Comparison of ENCODE assay signal across 31 cellular contexts in the genomic region with DNA sequence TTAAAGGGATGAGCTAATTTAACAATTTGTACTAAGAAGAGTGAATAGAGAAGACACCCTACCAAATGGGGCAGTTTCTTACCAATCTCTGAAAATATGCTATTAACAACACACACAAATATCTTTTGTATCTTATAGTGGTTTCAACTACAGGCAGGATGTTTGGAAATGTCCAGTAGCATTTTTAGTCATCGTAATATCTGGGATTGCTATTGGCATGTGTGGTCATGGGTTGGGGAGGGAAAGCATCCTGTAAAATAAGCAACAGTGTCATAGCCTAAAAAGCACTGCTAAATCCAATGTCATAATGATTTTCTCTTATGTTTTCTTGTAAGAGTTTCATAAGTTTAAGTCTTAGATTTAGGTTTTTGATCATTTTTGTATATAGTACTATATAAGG.
"Had no signal": no experiment of that assay in that cellular context is flagged by ENCODE, and none has a peak within 500 bp of the region (broad histone marks: within the 10 kb centered on the region; RNA-seq: fewer than 3 reads in every experiment).

No MANE protein-coding gene starts in this region.

- H3K27ac ChIP-seq: left lung, lower lobe of right lung, neural progenitor cell, neutrophil, ovary, right atrium auricular region, right lobe of liver, skin epidermis, suprapubic skin, thoracic aorta, tibial artery, upper lobe of right lung had no signal

- H3K9ac ChIP-seq: neural progenitor cell had no signal

- DNase-seq: hippocampal formation; immature natural killer cell; kidney; left colon; left lung; lower lobe of right lung; mammary epithelial cell; mesendoderm; naive B cell; natural killer cell; nephron progenitor cell; occipital lobe; ovary; right lobe of liver; stimulated activated CD4-positive, alpha-beta T cell treated with anti-CD3 and anti-CD28 coated beads, Interleukin-12 subunit alpha, Interleukin-12 subunit beta, amount 100 ng/mL, for 4 hours; stimulated activated CD4-positive, alpha-beta T cell treated with anti-CD3 and anti-CD28 coated beads, Interleukin-15, amount 100 ng/mL, for 24 hours; stimulated activated CD4-positive, alpha-beta T cell treated with anti-CD3 and anti-CD28 coated beads, Interleukin-2, amount 100 ng/mL, for 24 hours; stimulated activated CD4-positive, alpha-beta T cell treated with anti-CD3 and anti-CD28 coated beads, Interleukin-4, amount 100 ng/mL, for 1 hour; stimulated activated naive B cell treated with anti-CD40 and anti-IgM and Interleukin-4, amounts not matched to agents 10 μg/mL and 1 μg/mL and 100 μg/mL, for 72 hours; tibial artery; trophoblast cell; upper lobe of right lung had no signal

- H3K36me3 Mint-ChIP-seq: immature natural killer cell; naive B cell; natural killer cell; neural progenitor cell; stimulated activated naive B cell treated with anti-CD40 and anti-IgM and Interleukin-4, amounts not matched to agents 10 μg/mL and 1 μg/mL and 100 μg/mL, for 72 hours had no signal

- H3K36me3 ChIP-seq: left lung, lower lobe of right lung, neural progenitor cell, neutrophil, ovary, right atrium auricular region, right lobe of liver, suprapubic skin, thoracic aorta, tibial artery, upper lobe of right lung had no signal

- H3K4me1 ChIP-seq: left lung, lower lobe of right lung, right atrium auricular region, right lobe of liver, suprapubic skin, tibial artery, upper lobe of right lung had no signal

- H3K9me3 Mint-ChIP-seq: immature natural killer cell; naive B cell; natural killer cell; stimulated activated naive CD8-positive, alpha-beta T cell treated with anti-CD3 and anti-CD28 coated beads, Interleukin-15, Interleukin-2, amounts not matched to agents 100 ng/mL and 50 ng/mL, for 24 hours had no signal

- H3K27me3 Mint-ChIP-seq: naive B cell, progenitor cell of endocrine pancreas had no signal

- H3K4me2 ChIP-seq: neural progenitor cell had no signal

- H3K4me3 Mint-ChIP-seq: immature natural killer cell; mesothelial cell of epicardium; naive B cell; natural killer cell; nephron progenitor cell; neural progenitor cell; stimulated activated naive B cell treated with anti-CD40 and anti-IgM and Interleukin-4, amounts not matched to agents 10 μg/mL and 1 μg/mL and 100 μg/mL, for 72 hours; stimulated activated naive CD8-positive, alpha-beta T cell treated with anti-CD3 and anti-CD28 coated beads, Interleukin-15, Interleukin-2, amounts not matched to agents 100 ng/mL and 50 ng/mL, for 24 hours had no signal

- H3K4me1 Mint-ChIP-seq: natural killer cell had no signal

- H3K27ac Mint-ChIP-seq: immature natural killer cell; mesothelial cell of epicardium; naive B cell; natural killer cell; nephron progenitor cell; neural progenitor cell; progenitor cell of endocrine pancreas; stimulated activated naive B cell treated with anti-CD40 and anti-IgM and Interleukin-4, amounts not matched to agents 10 μg/mL and 1 μg/mL and 100 μg/mL, for 72 hours; stimulated activated naive CD8-positive, alpha-beta T cell treated with anti-CD3 and anti-CD28 coated beads, Interleukin-15, Interleukin-2, amounts not matched to agents 100 ng/mL and 50 ng/mL, for 24 hours had no signal

- H3K27me3 ChIP-seq: left lung, neural progenitor cell, neutrophil, ovary, right atrium auricular region, right lobe of liver, suprapubic skin, tibial artery, upper lobe of right lung had no signal

- H3K9me3 ChIP-seq: left lung, lower lobe of right lung, neutrophil, ovary, right atrium auricular region, right lobe of liver, suprapubic skin, thoracic aorta, upper lobe of right lung had no signal

- H3K4me3 ChIP-seq: left lung, lower lobe of right lung, neural progenitor cell, ovary, right atrium auricular region, right lobe of liver, skin epidermis, suprapubic skin, thoracic aorta, tibial artery, upper lobe of right lung had no signal
